In the genomic region with DNA sequence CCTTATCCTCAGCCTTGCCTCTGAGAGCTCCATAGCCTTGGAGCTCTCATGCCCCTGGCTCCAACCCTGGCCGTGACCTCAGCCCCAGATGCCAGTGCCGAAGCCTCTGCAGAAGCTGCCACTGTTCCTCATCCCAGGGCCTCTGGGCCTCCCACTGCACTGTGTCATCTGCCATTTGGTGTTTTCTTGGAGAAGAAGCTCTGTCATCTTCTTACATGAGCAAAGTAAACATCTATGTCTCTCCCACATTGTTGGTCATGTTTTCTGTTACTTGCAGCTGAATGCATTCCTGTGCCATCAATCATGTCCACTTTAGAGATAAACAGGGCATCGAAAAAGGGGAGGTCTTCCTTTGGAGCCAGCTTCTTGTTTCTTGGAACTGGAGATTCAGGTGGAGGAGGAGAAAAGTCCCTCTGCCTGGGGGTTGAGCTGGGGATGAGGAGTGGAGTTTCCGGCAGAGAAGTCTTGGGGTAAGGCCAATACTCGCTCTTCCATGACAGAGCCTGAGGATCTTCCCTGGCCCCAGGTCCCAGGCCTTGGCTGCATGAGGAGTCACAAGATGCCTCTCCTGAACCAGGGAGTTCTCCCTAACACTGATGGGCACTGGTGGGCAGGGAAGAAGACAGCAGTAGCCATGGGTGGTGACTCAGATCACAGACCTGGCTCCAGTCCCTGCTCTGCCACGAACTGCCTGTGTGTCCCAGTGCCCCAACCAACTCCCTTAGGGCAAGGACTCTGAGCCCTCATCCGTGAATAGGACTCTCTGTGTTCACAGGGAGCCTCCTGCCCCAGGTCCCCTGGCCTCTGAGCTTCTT, we compare ENCODE assay signal across 1 cellular context.
TF ChIP-seq lines count a peak whose summit lies in the region.

No MANE protein-coding gene starts in this region.

TF ChIP-seq in IMR-90, 13 proteins besides CTCF, POLR2A, EP300 and RAD21 (continued from another document):
- TF ChIP-seq, protein P1, sequence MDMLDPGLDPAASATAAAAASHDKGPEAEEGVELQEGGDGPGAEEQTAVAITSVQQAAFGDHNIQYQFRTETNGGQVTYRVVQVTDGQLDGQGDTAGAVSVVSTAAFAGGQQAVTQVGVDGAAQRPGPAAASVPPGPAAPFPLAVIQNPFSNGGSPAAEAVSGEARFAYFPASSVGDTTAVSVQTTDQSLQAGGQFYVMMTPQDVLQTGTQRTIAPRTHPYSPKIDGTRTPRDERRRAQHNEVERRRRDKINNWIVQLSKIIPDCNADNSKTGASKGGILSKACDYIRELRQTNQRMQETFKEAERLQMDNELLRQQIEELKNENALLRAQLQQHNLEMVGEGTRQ (IDR thresholded peaks at IDR 0.05; ENCODE audit: low read depth, low read length), result no peak
- TF ChIP-seq CEBPB (IDR thresholded peaks at IDR 0.05; ENCODE audit: low read depth, low read length) (no peak), NFE2L2 (IDR thresholded peaks at IDR 0.05; ENCODE audit: low read depth, low read length) (no peak), RCOR1 (IDR thresholded peaks at IDR 0.05; ENCODE audit: insufficient replicate concordance, low read length) (no peak), SMC3 (IDR thresholded peaks at IDR 0.05; ENCODE audit: low read depth, low read length) (no peak), MXI1 (IDR thresholded peaks at IDR 0.05; ENCODE audit: borderline replicate concordance, low read depth, low read length) (no peak), MAZ (IDR thresholded peaks at IDR 0.05; ENCODE audit: borderline replicate concordance, low read depth, low read length) (no peak), BHLHE40 (IDR thresholded peaks at IDR 0.05; ENCODE audit: low read depth, low read length) (no peak), CHD1 (IDR thresholded peaks at IDR 0.05; ENCODE audit: low read depth, low read length) (no peak)
- TF ChIP-seq, protein P2, sequence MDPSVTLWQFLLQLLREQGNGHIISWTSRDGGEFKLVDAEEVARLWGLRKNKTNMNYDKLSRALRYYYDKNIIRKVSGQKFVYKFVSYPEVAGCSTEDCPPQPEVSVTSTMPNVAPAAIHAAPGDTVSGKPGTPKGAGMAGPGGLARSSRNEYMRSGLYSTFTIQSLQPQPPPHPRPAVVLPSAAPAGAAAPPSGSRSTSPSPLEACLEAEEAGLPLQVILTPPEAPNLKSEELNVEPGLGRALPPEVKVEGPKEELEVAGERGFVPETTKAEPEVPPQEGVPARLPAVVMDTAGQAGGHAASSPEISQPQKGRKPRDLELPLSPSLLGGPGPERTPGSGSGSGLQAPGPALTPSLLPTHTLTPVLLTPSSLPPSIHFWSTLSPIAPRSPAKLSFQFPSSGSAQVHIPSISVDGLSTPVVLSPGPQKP (IDR thresholded peaks at IDR 0.05; ENCODE audit: borderline replicate concordance, low read depth, low read length), result no peak
